Comparison of ENCODE assay signal across 9 cellular contexts in the genomic region with DNA sequence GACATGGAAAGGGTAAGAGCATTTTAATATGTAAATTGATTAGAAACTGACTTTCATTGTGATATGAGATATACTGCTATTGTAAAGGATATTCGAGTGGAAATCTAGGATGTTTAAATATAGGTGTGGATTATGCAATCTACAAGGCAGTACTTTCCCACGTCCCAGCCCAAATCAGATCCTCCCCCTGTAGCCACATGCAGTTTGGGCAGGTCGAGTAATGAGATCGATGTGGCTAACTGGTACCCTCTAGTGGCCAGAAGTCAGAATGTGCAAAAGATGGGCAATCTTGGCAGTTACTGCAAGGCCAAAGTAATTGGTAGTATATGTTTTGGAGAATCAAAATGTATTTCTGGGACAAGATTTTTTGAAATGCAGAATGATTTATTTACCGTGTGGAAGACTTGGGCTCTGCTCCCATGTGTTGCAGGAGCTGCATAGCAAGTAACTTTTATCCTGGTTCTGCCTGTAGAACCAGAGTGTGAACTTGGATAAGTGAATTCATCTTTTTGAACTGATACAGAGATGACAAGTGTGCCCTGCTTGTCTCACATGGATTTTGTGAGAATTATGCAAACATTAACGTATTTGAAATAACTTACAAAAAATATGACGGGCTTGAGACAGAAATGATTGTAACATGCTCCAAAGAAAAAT.
A peak's percentile ranks its signal among the peaks of the same experiment; 100 is the strongest.
DNase-seq lines count a peak whose midpoint lies in the region; ATAC-seq and TF ChIP-seq lines count a peak whose summit lies in the region.
"Had no signal": no experiment of that assay in that cellular context is flagged by ENCODE, and none has a peak within 500 bp of the region (broad histone marks: within the 10 kb centered on the region; RNA-seq: fewer than 3 reads in every experiment).

No MANE protein-coding gene starts in this region.

- H3K4me1 ChIP-seq in OCI-LY1 (ENCODE audit: insufficient read depth, low read length, severe bottlenecking) = no peaks in the 10 kb centered on the region

- no peaks in the 10 kb centered on the region for H3K36me3 ChIP-seq in OCI-LY1 (ENCODE audit: insufficient read depth, low read length)

- ATAC-seq in HG03439 (IDR thresholded peaks at IDR 0.05; ENCODE audit: unreplicated experiment) = peak; percentile 56
- peak; percentile 54 for ATAC-seq in activated naive CD8-positive, alpha-beta T cell treated with anti-CD3 and anti-CD28 coated beads, Interleukin-2, amount 10 ng/mL, durations not matched to agents 7 days and 5 days (ENCODE audit: low read depth)
- ATAC-seq in Right ventricle myocardium inferior = peak; percentile 76

- no peaks in the 10 kb centered on the region for H4K20me1 ChIP-seq in OCI-LY1 (ENCODE audit: insufficient read depth, low read length)

- H3K27ac ChIP-seq in AG04450 (ENCODE audit: low read depth, low read length) = no peak overlapping the region
- H3K27ac ChIP-seq in OCI-LY1 (ENCODE audit: low read depth, low read length, poor library complexity, severe bottlenecking) = no peak overlapping the region

- H3K79me2 ChIP-seq in OCI-LY1 (ENCODE audit: insufficient read depth, low read length) = no peaks in the 10 kb centered on the region

- H3K9me2 ChIP-seq in OCI-LY1 (ENCODE audit: low read depth, low read length) = no peaks in the 10 kb centered on the region

- POLR2A ChIA-PET in AG04450 (lab: Yijun Ruan, JAX) = no interaction called here
- POLR2A ChIA-PET in activated naive CD8-positive, alpha-beta T cell treated with anti-CD3 and anti-CD28 coated beads, Interleukin-2, amount 10 ng/mL, durations not matched to agents 7 days and 5 days (lab: Charles Lee) = no interaction called here

- TF ChIP-seq CTCF in AG04450 (IDR thresholded peaks at IDR 0.05; ENCODE audit: low read depth, low read length) (peak; percentile 91), GM12874 (IDR thresholded peaks at IDR 0.05; ENCODE audit: insufficient read depth, low read depth, low read length) (peak; percentile 82), OCI-LY1 (IDR thresholded peaks at IDR 0.05; ENCODE audit: low read length) (peak; percentile 83)

- H3K4me3 ChIP-seq in AG04450 (ENCODE audit: low read depth, low read length) = no peak overlapping the region
- no peak overlapping the region for H3K4me3 ChIP-seq in OCI-LY1 (ENCODE audit: low read depth, low read length, poor library complexity, severe bottlenecking)

- H3K9ac ChIP-seq in OCI-LY1 (ENCODE audit: low read length) = no peak overlapping the region

- H3K27me3 Mint-ChIP-seq in activated naive CD8-positive, alpha-beta T cell treated with anti-CD3 and anti-CD28 coated beads, Interleukin-2, amount 10 ng/mL, durations not matched to agents 7 days and 5 days = peaks cover 3% of the 10 kb centered on the region

- H3K4me3 Mint-ChIP-seq in activated naive CD8-positive, alpha-beta T cell treated with anti-CD3 and anti-CD28 coated beads, Interleukin-2, amount 10 ng/mL, durations not matched to agents 7 days and 5 days = no peak overlapping the region
- H3K4me3 Mint-ChIP-seq: stimulated activated naive CD8-positive, alpha-beta T cell treated with anti-CD3 and anti-CD28 coated beads, Interleukin-15, Interleukin-2, amounts not matched to agents 100 ng/mL and 50 ng/mL, for 24 hours had no signal

- CTCF ChIA-PET in AG04450 (lab: Charles Lee) = interaction anchor here (0.6 to 8.5 kb wide), 15 partner anchors 8 to 475 kb away, joined by 3 to 176 read pairs (median 6); partner anchors contain the start of gene SH3GL3

- H3F3A ChIP-seq in OCI-LY1 (ENCODE audit: insufficient read depth, low read length) = no peaks in the 10 kb centered on the region; the same call in 1 of the 2 replicates

- no peak overlapping the region for H3K4me2 ChIP-seq in OCI-LY1 (ENCODE audit: low read length)

- peaks cover 2% of the 10 kb centered on the region for H3K4me1 Mint-ChIP-seq in activated naive CD8-positive, alpha-beta T cell treated with anti-CD3 and anti-CD28 coated beads, Interleukin-2, amount 10 ng/mL, durations not matched to agents 7 days and 5 days

- intact Hi-C loops in Right ventricle myocardium inferior (cut with DNase I) = loop anchor here (1.0 kb wide), 2 partner anchors 121 to 311 kb away; no protein-coding TSS in a partner anchor

- no peak overlapping the region for H2AFZ ChIP-seq in OCI-LY1 (ENCODE audit: low read length)

- no peaks in the 10 kb centered on the region for H3K36me3 Mint-ChIP-seq in activated naive CD8-positive, alpha-beta T cell treated with anti-CD3 and anti-CD28 coated beads, Interleukin-2, amount 10 ng/mL, durations not matched to agents 7 days and 5 days

- no peak overlapping the region for H3K27ac Mint-ChIP-seq in activated naive CD8-positive, alpha-beta T cell treated with anti-CD3 and anti-CD28 coated beads, Interleukin-2, amount 10 ng/mL, durations not matched to agents 7 days and 5 days
- H3K27ac Mint-ChIP-seq: stimulated activated naive CD8-positive, alpha-beta T cell treated with anti-CD3 and anti-CD28 coated beads, Interleukin-15, Interleukin-2, amounts not matched to agents 100 ng/mL and 50 ng/mL, for 24 hours had no signal

- H3K9me3 ChIP-seq in AG04450 (ENCODE audit: control insufficient read depth, insufficient read depth, low read length) (no peaks in the 10 kb centered on the region), OCI-LY1 (ENCODE audit: low read length) (no peaks in the 10 kb centered on the region)

- DNase-seq in AG04450 (ENCODE audit: low read depth, low spot score) = peak; percentile 30
- DNase-seq in activated naive CD8-positive, alpha-beta T cell treated with anti-CD3 and anti-CD28 coated beads, Interleukin-2, amount 10 ng/mL, durations not matched to agents 7 days and 5 days = no peak
- DNase-seq in Right ventricle myocardium inferior (ENCODE audit: missing footprints) = no peak
- DNase-seq in pons (ENCODE audit: low spot score) = peak; percentile 93
- DNase-seq in KG1 (lab: John Stamatoyannopoulos, UW) = no peak

- no peaks in the 10 kb centered on the region for H3K9me3 Mint-ChIP-seq in activated naive CD8-positive, alpha-beta T cell treated with anti-CD3 and anti-CD28 coated beads, Interleukin-2, amount 10 ng/mL, durations not matched to agents 7 days and 5 days
- H3K9me3 Mint-ChIP-seq: stimulated activated naive CD8-positive, alpha-beta T cell treated with anti-CD3 and anti-CD28 coated beads, Interleukin-15, Interleukin-2, amounts not matched to agents 100 ng/mL and 50 ng/mL, for 24 hours had no signal

- H3K27me3 ChIP-seq in AG04450 (ENCODE audit: control insufficient read depth, insufficient read depth, low read length) (no peaks in the 10 kb centered on the region), OCI-LY1 (ENCODE audit: insufficient read depth, low read length) (no peaks in the 10 kb centered on the region)

Comparison
In these comparisons a context has a peak if more than half of its experiments do, and no peak if none do; other contexts are left out.
1. DNase-seq: peak in AG04450 (single experiment) and pons (single experiment); none in activated naive CD8-positive, alpha-beta T cell treated with anti-CD3 and anti-CD28 coated beads, Interleukin-2, amount 10 ng/mL, durations not matched to agents 7 days and 5 days (single experiment), Right ventricle myocardium inferior (single experiment) and KG1 (single experiment).
2. Peak in every context shown above with its lines, with median percentiles within 50 percentile points of each other: CTCF ChIP-seq and ATAC-seq.